Comparison of ENCODE assay signal across 28 cellular contexts in the genomic region with DNA sequence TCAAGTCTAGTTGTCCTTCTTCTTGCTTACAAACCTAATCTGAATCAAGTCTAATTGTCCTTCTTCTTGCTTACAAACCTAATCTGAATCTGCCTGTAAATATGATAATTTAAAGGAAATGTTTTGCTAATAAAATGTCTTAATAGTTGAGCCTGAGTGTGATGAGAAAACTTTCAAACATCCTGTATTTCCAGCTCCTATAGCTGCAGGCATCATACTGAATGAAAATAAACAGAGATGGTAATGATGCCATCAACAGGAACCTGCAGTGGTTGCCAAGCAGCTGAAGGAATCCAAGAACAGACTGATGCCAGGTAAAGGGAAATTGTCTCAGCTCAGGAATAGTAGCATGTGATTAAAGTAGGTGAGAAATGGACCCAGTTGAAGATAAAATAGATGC.
"Had no signal": no experiment of that assay in that cellular context is flagged by ENCODE, and none has a peak within 500 bp of the region (broad histone marks: within the 10 kb centered on the region; RNA-seq: fewer than 3 reads in every experiment).

No MANE protein-coding gene starts in this region.

- H3K4me1 Mint-ChIP-seq: natural killer cell; nephron; neural progenitor cell; stimulated activated effector memory CD8-positive, alpha-beta T cell treated with anti-CD3 and anti-CD28 coated beads, Interleukin-12 subunit alpha, Interleukin-12 subunit beta, amount 100 ng/mL, for 72 hours; stimulated activated naive B cell treated with anti-CD40 and anti-IgM and Interleukin-4, amounts not matched to agents 10 μg/mL and 1 μg/mL and 100 μg/mL, for 72 hours had no signal

- H3K27ac ChIP-seq: neural progenitor cell, ovary, parathyroid adenoma, psoas muscle, right lobe of liver, sigmoid colon, stomach, thoracic aorta, thyroid gland, transverse colon, upper lobe of left lung, vagina had no signal

- H3K4me1 ChIP-seq: neural progenitor cell, parathyroid adenoma, psoas muscle, right lobe of liver, sigmoid colon, stomach, thyroid gland, transverse colon, upper lobe of left lung, vagina had no signal

- H2AFZ ChIP-seq: neural progenitor cell, parathyroid adenoma had no signal

- H3K4me3 Mint-ChIP-seq: natural killer cell; nephron; neural progenitor cell; stimulated activated effector memory CD8-positive, alpha-beta T cell treated with anti-CD3 and anti-CD28 coated beads, Interleukin-12 subunit alpha, Interleukin-12 subunit beta, amount 100 ng/mL, for 72 hours; stimulated activated naive B cell treated with anti-CD40 and anti-IgM and Interleukin-4, amounts not matched to agents 10 μg/mL and 1 μg/mL and 100 μg/mL, for 72 hours; stimulated activated naive CD8-positive, alpha-beta T cell treated with anti-CD3 and anti-CD28 coated beads, Interleukin-15, Interleukin-2, amounts not matched to agents 100 ng/mL and 50 ng/mL, for 24 hours had no signal

- H3K27me3 ChIP-seq: neural progenitor cell, ovary, right lobe of liver, sigmoid colon, stomach, thyroid gland, transverse colon, upper lobe of left lung, vagina had no signal

- H3K27ac Mint-ChIP-seq: natural killer cell; nephron; neural progenitor cell; progenitor cell of endocrine pancreas; stimulated activated effector memory CD8-positive, alpha-beta T cell treated with anti-CD3 and anti-CD28 coated beads, Interleukin-12 subunit alpha, Interleukin-12 subunit beta, amount 100 ng/mL, for 72 hours; stimulated activated naive B cell treated with anti-CD40 and anti-IgM and Interleukin-4, amounts not matched to agents 10 μg/mL and 1 μg/mL and 100 μg/mL, for 72 hours; stimulated activated naive CD8-positive, alpha-beta T cell treated with anti-CD3 and anti-CD28 coated beads, Interleukin-15, Interleukin-2, amounts not matched to agents 100 ng/mL and 50 ng/mL, for 24 hours had no signal

- DNase-seq: natural killer cell; occipital lobe; ovary; posterior cingulate gyrus; psoas muscle; right cardiac atrium; right lobe of liver; sigmoid colon; small intestine; stimulated activated CD4-positive, alpha-beta T cell treated with anti-CD3 and anti-CD28 coated beads, Interleukin-15, amount 100 ng/mL, for 24 hours; stimulated activated CD4-positive, alpha-beta T cell treated with anti-CD3 and anti-CD28 coated beads, Interleukin-2, amount 100 ng/mL, for 24 hours; stimulated activated CD4-positive, alpha-beta T cell treated with anti-CD3 and anti-CD28 coated beads, Interleukin-2, amount 100 ng/mL, for 48 hours; stimulated activated CD4-positive, alpha-beta T cell treated with anti-CD3 and anti-CD28 coated beads, Interleukin-4, amount 100 ng/mL, for 24 hours; stimulated activated naive B cell treated with anti-CD40 and anti-IgM and Interleukin-4, amounts not matched to agents 10 μg/mL and 1 μg/mL and 100 μg/mL, for 72 hours; stimulated activated naive CD4-positive, alpha-beta T cell treated with Interleukin-2 at 50 U/mL for 16 hours; stomach; thyroid gland; transverse colon; upper lobe of left lung had no signal

- H3K27me3 Mint-ChIP-seq: progenitor cell of endocrine pancreas; stimulated activated naive B cell treated with anti-CD40 and anti-IgM and Interleukin-4, amounts not matched to agents 10 μg/mL and 1 μg/mL and 100 μg/mL, for 72 hours; stimulated activated naive CD8-positive, alpha-beta T cell treated with anti-CD3 and anti-CD28 coated beads, Interleukin-15, Interleukin-2, amounts not matched to agents 100 ng/mL and 50 ng/mL, for 24 hours had no signal

- H3K36me3 Mint-ChIP-seq: natural killer cell; stimulated activated effector memory CD8-positive, alpha-beta T cell treated with anti-CD3 and anti-CD28 coated beads, Interleukin-12 subunit alpha, Interleukin-12 subunit beta, amount 100 ng/mL, for 72 hours; stimulated activated naive B cell treated with anti-CD40 and anti-IgM and Interleukin-4, amounts not matched to agents 10 μg/mL and 1 μg/mL and 100 μg/mL, for 72 hours had no signal

- ATAC-seq: natural killer cell; psoas muscle; right cardiac atrium; right lobe of liver; stimulated activated effector memory CD8-positive, alpha-beta T cell treated with anti-CD3 and anti-CD28 coated beads, Interleukin-12 subunit alpha, Interleukin-12 subunit beta, amount 100 ng/mL, for 72 hours; stimulated activated naive B cell treated with anti-CD40 and anti-IgM and Interleukin-4, amounts not matched to agents 10 μg/mL and 1 μg/mL and 100 μg/mL, for 72 hours had no signal

- H3K9ac ChIP-seq: neural progenitor cell, parathyroid adenoma had no signal

- H3K4me3 ChIP-seq: neural progenitor cell, ovary, psoas muscle, right lobe of liver, sigmoid colon, stomach, thoracic aorta, thyroid gland, transverse colon, upper lobe of left lung, vagina had no signal

- FAIRE-seq: small intestine, urothelium cell line had no signal

- H3K79me2 ChIP-seq: parathyroid adenoma had no signal

- H3K9me3 ChIP-seq: psoas muscle, right lobe of liver, sigmoid colon, thoracic aorta, thyroid gland, transverse colon, vagina had no signal

- H3K36me3 ChIP-seq: neural progenitor cell, ovary, right lobe of liver, sigmoid colon, stomach, thoracic aorta, thyroid gland, transverse colon, upper lobe of left lung, vagina had no signal

- H3K4me2 ChIP-seq: neural progenitor cell had no signal
